ENCODE assay signal across 8 cellular contexts in genomic region chr2:28449489-28450395, GRCh38. TPM values are rescaled to one million over a fixed set of nuclear protein-coding genes. Genes with fewer than 3 reads are reported as not detected.
DNase-seq lines count a peak whose midpoint lies in the region; ATAC-seq and TF ChIP-seq lines count a peak whose summit lies in the region.

No MANE protein-coding gene starts in this region.

- no peak overlapping the region for H3K4me3 ChIP-seq in upper lobe of left lung

- no peak for TF ChIP-seq POLR2A in upper lobe of left lung (IDR thresholded peaks at IDR 0.05)

- peak in 1 of 2 donors; percentile 70 for ATAC-seq in upper lobe of left lung (ENCODE audit: low FRiP score in 2 of 2)
- ATAC-seq in HG03342 (IDR thresholded peaks at IDR 0.05; ENCODE audit: unreplicated experiment) = no peak
- ATAC-seq in GM21529 (IDR thresholded peaks at IDR 0.05; ENCODE audit: unreplicated experiment) = no peak

- 49 to 55% methylated on average over 17 of the region's 17 CpGs for WGBS in upper lobe of left lung, 2 donors

- H3K27me3 ChIP-seq in upper lobe of left lung = no peaks in the 10 kb centered on the region

- peaks cover 18 to 20% (median 18%) of the 10 kb centered on the region in 4 donors for H3K4me1 ChIP-seq in upper lobe of left lung

- peak in 1 of 4 donors; percentile 5 for TF ChIP-seq EP300 in upper lobe of left lung (IDR thresholded peaks at IDR 0.05)

- H3K9me3 ChIP-seq in upper lobe of left lung = no peaks in the 10 kb centered on the region

- DNase-seq in activated gamma-delta T cell treated with Interleukin-2 at 50 U/mL for 16 hours = peak; percentile 28
- no peak for DNase-seq in activated gamma-delta T cell (lab: John Stamatoyannopoulos, UW)
- peak; percentile 92 to 94 for DNase-seq in activated T-cell treated with anti-CD3 and anti-CD28 coated beads, Interleukin-2, amount 50 U/mL, for 48 hours
- peak; percentile 74 for DNase-seq in mesenteric fat pad (ENCODE audit: low spot score)
- DNase-seq in upper lobe of left lung = peak in 1 of 2 donors; percentile 42
- DNase-seq in medulla oblongata (ENCODE audit: extremely low spot score) = no peak

- peak overlapping the region in 3 of 4 donors; percentile 69 to 86 (median 83) for H3K27ac ChIP-seq in upper lobe of left lung

- no peak for TF ChIP-seq CTCF in upper lobe of left lung (IDR thresholded peaks at IDR 0.05)

- no peaks in the 10 kb centered on the region for H3K36me3 ChIP-seq in upper lobe of left lung

RNA-seq across cellular contexts. Expression of gene PLB1, which starts 46.1 kb away (rescaled TPM):
- total RNA-seq in mesenteric fat pad = 6.3 TPM
- 1 to 10 TPM; 3.1 to 9.1 (median 5.4) TPM for total RNA-seq in upper lobe of left lung

RNA-seq across cellular contexts. Expression of gene FOSL2, which starts 57.1 kb away (rescaled TPM):
- total RNA-seq in mesenteric fat pad = 259 TPM
- 100 to 1,000 TPM in 3 of 6 donors, 10 to 100 TPM in 3; 71.0 to 137 (median 91.0) TPM for total RNA-seq in upper lobe of left lung

Comparison
In these comparisons a context has a peak if more than half of its experiments do, and no peak if none do; other contexts are left out.
1. DNase-seq: peak in activated gamma-delta T cell treated with Interleukin-2 at 50 U/mL for 16 hours (single experiment), activated T-cell treated with anti-CD3 and anti-CD28 coated beads, Interleukin-2, amount 50 U/mL, for 48 hours (2 of 2) and mesenteric fat pad (single experiment); none in activated gamma-delta T cell (single experiment) and medulla oblongata (single experiment).